ENCODE assay signal across 14 cellular contexts in the genomic region with DNA sequence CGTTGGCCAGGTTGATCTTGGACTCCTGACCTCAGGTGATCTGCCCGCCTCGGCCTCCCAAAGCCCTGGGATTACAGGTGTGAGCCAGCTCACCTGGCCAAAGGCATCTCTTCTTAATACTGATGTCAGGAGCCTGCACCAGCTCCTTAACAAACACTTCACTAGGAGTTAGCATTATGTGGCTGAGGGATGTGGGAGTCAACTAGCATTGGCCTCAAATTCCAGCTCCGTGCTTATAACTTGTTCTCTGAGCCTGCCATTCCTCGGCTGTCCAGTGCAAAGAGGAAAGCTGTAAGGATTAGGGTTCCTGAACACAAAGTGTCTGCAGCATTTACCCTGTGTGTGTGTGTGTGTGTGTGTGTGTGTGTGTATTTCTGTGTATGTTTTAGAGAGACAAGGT.
DNase-seq lines count a peak whose midpoint lies in the region; ATAC-seq and TF ChIP-seq lines count a peak whose summit lies in the region.
"Had no signal": no experiment of that assay in that cellular context is flagged by ENCODE, and none has a peak within 500 bp of the region (broad histone marks: within the 10 kb centered on the region; RNA-seq: fewer than 3 reads in every experiment).

No MANE protein-coding gene starts in this region.

- H3K4me1 Mint-ChIP-seq in CD4-positive, alpha-beta T cell (ENCODE audit: low read depth) = peaks cover 9% of the 10 kb centered on the region

- WGBS in esophagus muscularis mucosa = 72% methylated on average over 4 of the region's 5 CpGs

- peaks cover 7% of the 10 kb centered on the region for H3K4me1 ChIP-seq in KMS-11 (ENCODE audit: low read depth, poor library complexity, severe bottlenecking)
- peaks cover 0 to 14% (median 9%) of the 10 kb centered on the region in 4 donors for H3K4me1 ChIP-seq in esophagus muscularis mucosa
- H3K4me1 ChIP-seq: BE2C, Caco-2 had no signal

- H3K9me3 Mint-ChIP-seq in CD4-positive, alpha-beta T cell = no peaks in the 10 kb centered on the region
- H3K9me3 Mint-ChIP-seq: CD14-positive monocyte had no signal

- H4K20me1 ChIP-seq in KMS-11 (ENCODE audit: insufficient read depth) = no peaks in the 10 kb centered on the region
- H4K20me1 ChIP-seq: BLaER1 had no signal

- no peak for TF ChIP-seq EP300 in esophagus muscularis mucosa (IDR thresholded peaks at IDR 0.05)

- POLR2A ChIA-PET in CD4-positive, alpha-beta T cell (lab: Charles Lee) = no interaction called here

- no peak overlapping the region; the same call in 1 of the 2 replicates for H3K4me2 ChIP-seq in KMS-11

- H3K27me3 Mint-ChIP-seq in CD4-positive, alpha-beta T cell = peaks cover 12% of the 10 kb centered on the region
- H3K27me3 Mint-ChIP-seq: CD4-positive, CD25-positive, alpha-beta regulatory T cell had no signal

- peak overlapping the region; percentile 55 for H3K4me3 Mint-ChIP-seq in CD4-positive, alpha-beta T cell
- H3K4me3 Mint-ChIP-seq: CD14-positive monocyte; CD4-positive, CD25-positive, alpha-beta regulatory T cell had no signal

- H3K79me2 ChIP-seq in KMS-11 (ENCODE audit: insufficient read depth, low read depth) = no peaks in the 10 kb centered on the region

- H3K36me3 ChIP-seq in KMS-11 (ENCODE audit: insufficient read depth) (no peaks in the 10 kb centered on the region), esophagus muscularis mucosa (no peaks in the 10 kb centered on the region)
- H3K36me3 ChIP-seq: BE2C, BLaER1 had no signal

- no peaks in the 10 kb centered on the region for H3K36me3 Mint-ChIP-seq in CD4-positive, alpha-beta T cell (ENCODE audit: low read depth)
- H3K36me3 Mint-ChIP-seq: CD14-positive monocyte; CD4-positive, CD25-positive, alpha-beta regulatory T cell; CD8-positive, alpha-beta T cell had no signal

- ATAC-seq in CD4-positive, alpha-beta T cell (ENCODE audit: poor library complexity) = no peak
- ATAC-seq in GM18867 (IDR thresholded peaks at IDR 0.05; ENCODE audit: unreplicated experiment) (no peak), HG02938 (IDR thresholded peaks at IDR 0.05; ENCODE audit: unreplicated experiment) (no peak)

- H3K4me3 ChIP-seq in KMS-11 (IDR thresholded peaks at IDR 0.05; ENCODE audit: insufficient read depth, low read depth, low read length) (no peak overlapping the region), esophagus muscularis mucosa (no peak overlapping the region)
- H3K4me3 ChIP-seq: BLaER1 had no signal

- no peak overlapping the region for H3K27ac ChIP-seq in CD4-positive, alpha-beta T cell (ENCODE audit: low read depth, low read length)
- H3K27ac ChIP-seq in KMS-11 = no peak overlapping the region
- no peak overlapping the region for H3K27ac ChIP-seq in esophagus muscularis mucosa (replicated peaks in 1 of 4)
- H3K27ac ChIP-seq: BLaER1 had no signal

- H3K9me3 ChIP-seq in CD4-positive, alpha-beta T cell (ENCODE audit: control insufficient read depth, low read length) = no peaks in the 10 kb centered on the region
- no peaks in the 10 kb centered on the region for H3K9me3 ChIP-seq in esophagus muscularis mucosa
- H3K9me3 ChIP-seq: BE2C, BLaER1, Caco-2 had no signal

- CTCF ChIA-PET in CD4-positive, alpha-beta T cell (lab: Charles Lee) = no interaction called here

- H2AFZ ChIP-seq in KMS-11 (ENCODE audit: low read depth) = peak overlapping the region; percentile 45; the same call in 1 of the 2 replicates

- H3K9ac ChIP-seq in KMS-11 = no peak overlapping the region
- H3K9ac ChIP-seq: BLaER1 had no signal

- no peak for DNase-seq in CD4-positive, alpha-beta T cell
- DNase-seq in esophagus muscularis mucosa (ENCODE audit: extremely low spot score) (peak; percentile 62), GOT3 (lab: John Stamatoyannopoulos, UW) (no peak)
- DNase-seq: 8988T; CD4-positive, CD25-positive, alpha-beta regulatory T cell; GF-D8 had no signal

- H3K27ac Mint-ChIP-seq in CD4-positive, alpha-beta T cell = no peak overlapping the region
- H3K27ac Mint-ChIP-seq: CD4-positive, CD25-positive, alpha-beta regulatory T cell; CD8-positive, alpha-beta T cell had no signal

- no peak for TF ChIP-seq POLR2A in esophagus muscularis mucosa (IDR thresholded peaks at IDR 0.05; ENCODE audit: low read depth)

- intact Hi-C loops in CD4-positive, alpha-beta T cell (cut with DNase I, micrococcal nuclease) = loop anchor here (2.0 kb wide), 2 partner anchors 906 to 908 kb away; no protein-coding TSS in a partner anchor
- intact Hi-C loops in esophagus muscularis mucosa (cut with DNase I) = no loop called here

- TF ChIP-seq CTCF in CD4-positive, alpha-beta T cell (IDR thresholded peaks at IDR 0.05) = no peak
- no peak for TF ChIP-seq CTCF in KMS-11 (conservative IDR thresholded peaks at IDR 0.05; ENCODE audit: low read depth, low read length)
- TF ChIP-seq CTCF in esophagus muscularis mucosa (IDR thresholded peaks at IDR 0.05) = no peak

- H3K27me3 ChIP-seq in CD4-positive, alpha-beta T cell (ENCODE audit: control insufficient read depth, insufficient read depth, low read length) = no peaks in the 10 kb centered on the region
- H3K27me3 ChIP-seq in KMS-11 (ENCODE audit: insufficient read depth, low read depth) (no peaks in the 10 kb centered on the region), esophagus muscularis mucosa (peaks cover 0 to 22% (median 2%) of the 10 kb centered on the region in 4 donors)
